ENCODE assay signal across 1 cellular context in the genomic region with DNA sequence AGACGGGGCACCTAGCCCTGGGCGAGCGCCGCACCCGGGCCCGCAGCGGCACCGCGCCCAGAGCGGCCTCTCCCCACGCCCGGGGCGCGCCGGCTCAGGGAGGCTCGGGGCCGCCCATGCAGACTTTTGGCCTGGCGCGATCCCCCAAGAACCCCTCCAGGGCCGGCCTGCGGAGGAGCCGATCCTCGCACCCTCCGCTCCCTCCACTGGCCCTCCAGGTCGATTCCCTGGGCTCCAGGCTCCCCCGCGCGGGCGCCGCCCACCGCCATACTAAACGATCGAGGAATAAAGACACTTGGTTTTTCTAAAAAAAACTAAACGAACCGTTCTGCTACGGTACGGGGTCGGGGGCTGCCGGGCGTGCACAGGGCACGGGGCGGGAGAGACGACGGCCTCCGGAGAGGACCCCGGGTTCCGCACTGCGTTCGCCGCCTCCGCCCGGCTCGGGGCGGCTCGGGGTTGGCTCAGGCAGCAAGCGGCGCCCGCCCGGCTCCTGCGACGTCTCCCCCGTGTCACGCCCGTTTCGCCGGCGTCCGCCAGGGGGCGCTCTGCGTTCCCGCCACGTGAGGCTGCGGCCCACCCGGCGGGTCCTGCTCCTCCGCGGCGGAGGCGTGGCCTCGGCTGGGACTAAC.
TF ChIP-seq lines count a peak whose summit lies in the region.

No MANE protein-coding gene starts in this region.

TF ChIP-seq in SK-N-SH, 30 proteins besides CTCF, POLR2A, EP300 and RAD21 (continued from another document):
- TF ChIP-seq, protein P1, sequence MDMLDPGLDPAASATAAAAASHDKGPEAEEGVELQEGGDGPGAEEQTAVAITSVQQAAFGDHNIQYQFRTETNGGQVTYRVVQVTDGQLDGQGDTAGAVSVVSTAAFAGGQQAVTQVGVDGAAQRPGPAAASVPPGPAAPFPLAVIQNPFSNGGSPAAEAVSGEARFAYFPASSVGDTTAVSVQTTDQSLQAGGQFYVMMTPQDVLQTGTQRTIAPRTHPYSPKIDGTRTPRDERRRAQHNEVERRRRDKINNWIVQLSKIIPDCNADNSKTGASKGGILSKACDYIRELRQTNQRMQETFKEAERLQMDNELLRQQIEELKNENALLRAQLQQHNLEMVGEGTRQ (IDR thresholded peaks at IDR 0.05; ENCODE audit: borderline replicate concordance, low read depth, low read length): peak; percentile 59; the same call in 1 of the 2 replicates
- TF ChIP-seq FOSL2 (IDR thresholded peaks at IDR 0.05; ENCODE audit: borderline replicate concordance, low read depth): no peak
- TF ChIP-seq IRF3 (IDR thresholded peaks at IDR 0.05; ENCODE audit: low read depth, low read length): no peak
- no peak for TF ChIP-seq FOXM1 (IDR thresholded peaks at IDR 0.05; ENCODE audit: low read depth)
- TF ChIP-seq NRF1 (IDR thresholded peaks at IDR 0.05; ENCODE audit: low read depth, low read length): no peak
- TF ChIP-seq, protein P2, sequence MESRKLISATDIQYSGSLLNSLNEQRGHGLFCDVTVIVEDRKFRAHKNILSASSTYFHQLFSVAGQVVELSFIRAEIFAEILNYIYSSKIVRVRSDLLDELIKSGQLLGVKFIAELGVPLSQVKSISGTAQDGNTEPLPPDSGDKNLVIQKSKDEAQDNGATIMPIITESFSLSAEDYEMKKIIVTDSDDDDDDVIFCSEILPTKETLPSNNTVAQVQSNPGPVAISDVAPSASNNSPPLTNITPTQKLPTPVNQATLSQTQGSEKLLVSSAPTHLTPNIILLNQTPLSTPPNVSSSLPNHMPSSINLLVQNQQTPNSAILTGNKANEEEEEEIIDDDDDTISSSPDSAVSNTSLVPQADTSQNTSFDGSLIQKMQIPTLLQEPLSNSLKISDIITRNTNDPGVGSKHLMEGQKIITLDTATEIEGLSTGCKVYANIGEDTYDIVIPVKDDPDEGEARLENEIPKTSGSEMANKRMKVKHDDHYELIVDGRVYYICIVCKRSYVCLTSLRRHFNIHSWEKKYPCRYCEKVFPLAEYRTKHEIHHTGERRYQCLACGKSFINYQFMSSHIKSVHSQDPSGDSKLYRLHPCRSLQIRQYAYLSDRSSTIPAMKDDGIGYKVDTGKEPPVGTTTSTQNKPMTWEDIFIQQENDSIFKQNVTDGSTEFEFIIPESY (IDR thresholded peaks at IDR 0.05; ENCODE audit: borderline replicate concordance, low read depth): peak; percentile 76; the same call in 1 of the 2 replicates
- TF ChIP-seq MXI1 (IDR thresholded peaks at IDR 0.05; ENCODE audit: low read depth, low read length): peak; percentile 97
- TF ChIP-seq RFX5 (IDR thresholded peaks at IDR 0.05; ENCODE audit: low read length): no peak
- 0 out of 2 replicates have a peak, but pooled peaks have one; percentile 42 for TF ChIP-seq FOXJ3 (CRISPR knock-in tag; IDR thresholded peaks at IDR 0.05)
- TF ChIP-seq RCOR1 (IDR thresholded peaks at IDR 0.05; ENCODE audit: low read length): 0 out of 2 replicates have a peak, but pooled peaks have one; percentile 21
- no peak for TF ChIP-seq RXRA (IDR thresholded peaks at IDR 0.05; ENCODE audit: borderline replicate concordance, low read depth)
- TF ChIP-seq, protein P3, sequence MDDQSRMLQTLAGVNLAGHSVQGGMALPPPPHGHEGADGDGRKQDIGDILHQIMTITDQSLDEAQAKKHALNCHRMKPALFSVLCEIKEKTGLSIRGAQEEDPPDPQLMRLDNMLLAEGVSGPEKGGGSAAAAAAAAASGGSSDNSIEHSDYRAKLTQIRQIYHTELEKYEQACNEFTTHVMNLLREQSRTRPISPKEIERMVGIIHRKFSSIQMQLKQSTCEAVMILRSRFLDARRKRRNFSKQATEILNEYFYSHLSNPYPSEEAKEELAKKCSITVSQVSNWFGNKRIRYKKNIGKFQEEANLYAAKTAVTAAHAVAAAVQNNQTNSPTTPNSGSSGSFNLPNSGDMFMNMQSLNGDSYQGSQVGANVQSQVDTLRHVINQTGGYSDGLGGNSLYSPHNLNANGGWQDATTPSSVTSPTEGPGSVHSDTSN (IDR thresholded peaks at IDR 0.05): peak; percentile 67
- peak; percentile 76 for TF ChIP-seq SMC3 (IDR thresholded peaks at IDR 0.05; ENCODE audit: low read depth, low read length)
- TF ChIP-seq, protein P4, sequence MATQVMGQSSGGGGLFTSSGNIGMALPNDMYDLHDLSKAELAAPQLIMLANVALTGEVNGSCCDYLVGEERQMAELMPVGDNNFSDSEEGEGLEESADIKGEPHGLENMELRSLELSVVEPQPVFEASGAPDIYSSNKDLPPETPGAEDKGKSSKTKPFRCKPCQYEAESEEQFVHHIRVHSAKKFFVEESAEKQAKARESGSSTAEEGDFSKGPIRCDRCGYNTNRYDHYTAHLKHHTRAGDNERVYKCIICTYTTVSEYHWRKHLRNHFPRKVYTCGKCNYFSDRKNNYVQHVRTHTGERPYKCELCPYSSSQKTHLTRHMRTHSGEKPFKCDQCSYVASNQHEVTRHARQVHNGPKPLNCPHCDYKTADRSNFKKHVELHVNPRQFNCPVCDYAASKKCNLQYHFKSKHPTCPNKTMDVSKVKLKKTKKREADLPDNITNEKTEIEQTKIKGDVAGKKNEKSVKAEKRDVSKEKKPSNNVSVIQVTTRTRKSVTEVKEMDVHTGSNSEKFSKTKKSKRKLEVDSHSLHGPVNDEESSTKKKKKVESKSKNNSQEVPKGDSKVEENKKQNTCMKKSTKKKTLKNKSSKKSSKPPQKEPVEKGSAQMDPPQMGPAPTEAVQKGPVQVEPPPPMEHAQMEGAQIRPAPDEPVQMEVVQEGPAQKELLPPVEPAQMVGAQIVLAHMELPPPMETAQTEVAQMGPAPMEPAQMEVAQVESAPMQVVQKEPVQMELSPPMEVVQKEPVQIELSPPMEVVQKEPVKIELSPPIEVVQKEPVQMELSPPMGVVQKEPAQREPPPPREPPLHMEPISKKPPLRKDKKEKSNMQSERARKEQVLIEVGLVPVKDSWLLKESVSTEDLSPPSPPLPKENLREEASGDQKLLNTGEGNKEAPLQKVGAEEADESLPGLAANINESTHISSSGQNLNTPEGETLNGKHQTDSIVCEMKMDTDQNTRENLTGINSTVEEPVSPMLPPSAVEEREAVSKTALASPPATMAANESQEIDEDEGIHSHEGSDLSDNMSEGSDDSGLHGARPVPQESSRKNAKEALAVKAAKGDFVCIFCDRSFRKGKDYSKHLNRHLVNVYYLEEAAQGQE (IDR thresholded peaks at IDR 0.05; ENCODE audit: low read depth, low read length): 0 out of 2 replicates have a peak, but pooled peaks have one; percentile 50
- no peak; the same call in 1 of the 2 replicates for TF ChIP-seq JUND (IDR thresholded peaks at IDR 0.05)
- TF ChIP-seq TEAD4 (IDR thresholded peaks at IDR 0.05; ENCODE audit: borderline replicate concordance, insufficient read depth): no peak
- peak; percentile 79; the same call in 1 of the 2 replicates for TF ChIP-seq USF1 (IDR thresholded peaks at IDR 0.05; ENCODE audit: borderline replicate concordance, low read depth)
- 0 out of 2 replicates have a peak, but pooled peaks have one; percentile 21 for TF ChIP-seq NFIC (IDR thresholded peaks at IDR 0.05; ENCODE audit: borderline replicate concordance)
- no peak for TF ChIP-seq GATA2 (CRISPR knock-in tag; IDR thresholded peaks at IDR 0.05)
- TF ChIP-seq MEF2A (IDR thresholded peaks at IDR 0.05; ENCODE audit: borderline replicate concordance, low read depth): no peak
- TF ChIP-seq SIN3A (IDR thresholded peaks at IDR 0.05; ENCODE audit: borderline replicate concordance, low read depth, low read length): peak; percentile 94; the same call in 1 of the 2 replicates
- TF ChIP-seq TCF12 (IDR thresholded peaks at IDR 0.05): peak; percentile 48; the same call in 1 of the 2 replicates
- TF ChIP-seq POLR2AphosphoS5 (IDR thresholded peaks at IDR 0.05; ENCODE audit: low read depth, low read length): peak; percentile 85; the same call in 1 of the 2 replicates
- TF ChIP-seq EZH2phosphoT487 (IDR thresholded peaks at IDR 0.05; ENCODE audit: borderline replicate concordance, low read depth): no peak
- TF ChIP-seq GABPA (IDR thresholded peaks at IDR 0.05; ENCODE audit: low read depth): no peak
- TF ChIP-seq TAF1 (IDR thresholded peaks at IDR 0.05; ENCODE audit: borderline replicate concordance, low read depth, low read length): peak; percentile 69; the same call in 1 of the 2 replicates
- peak; percentile 52; the same call in 1 of the 2 replicates for TF ChIP-seq ELF1 (IDR thresholded peaks at IDR 0.05)
- TF ChIP-seq MAX (IDR thresholded peaks at IDR 0.05; ENCODE audit: low read depth): peak; percentile 97
TF ChIP-seq in SK-N-SH: peak in this region for 18.
